In the genomic region with DNA sequence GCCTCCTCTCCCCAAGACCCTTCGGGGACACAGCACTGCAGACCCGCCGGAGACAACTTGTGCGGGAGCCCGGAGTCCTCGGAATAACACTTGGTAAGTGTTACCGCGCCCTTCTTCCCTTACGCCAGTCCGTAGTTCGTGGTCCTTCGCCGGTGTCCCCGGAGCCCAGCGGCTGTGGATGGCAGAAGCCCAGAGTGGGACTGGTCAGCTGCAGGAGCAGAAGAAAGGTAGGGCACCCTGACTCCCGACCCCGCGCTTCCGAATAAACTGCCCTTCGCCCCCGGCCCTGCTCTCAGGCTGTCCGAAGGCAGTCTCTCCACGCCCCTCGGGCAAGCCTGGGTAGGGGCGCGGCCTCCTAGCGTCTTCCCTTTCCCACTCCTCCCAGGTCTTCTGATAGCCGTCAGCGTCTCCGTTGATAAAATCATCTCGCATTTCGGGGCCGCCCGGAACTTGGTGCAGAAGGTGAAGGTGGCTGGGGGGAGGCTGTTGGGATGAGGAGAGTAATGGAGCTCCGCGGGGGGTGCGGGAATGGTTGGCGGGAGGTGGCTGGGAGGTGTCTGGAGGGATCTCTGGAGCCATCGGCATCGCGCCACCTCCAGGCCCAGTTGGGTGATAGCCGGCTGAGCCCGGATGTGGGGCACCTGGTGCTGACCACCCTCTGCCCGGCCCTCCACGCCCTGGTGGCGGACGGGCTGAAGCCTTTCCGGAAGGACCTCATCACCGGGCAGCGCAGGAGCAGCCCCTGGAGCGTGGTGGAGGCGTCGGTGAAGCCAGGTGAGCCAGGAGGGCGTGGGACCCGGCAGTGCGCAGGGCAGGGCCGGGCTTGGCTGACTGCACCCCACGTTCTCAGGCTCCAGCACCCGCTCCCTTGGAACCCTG, we compare ENCODE assay signal across 8 cellular contexts. TPM values are rescaled to one million over a fixed set of nuclear protein-coding genes. Genes with fewer than 3 reads are reported as not detected.
DNase-seq lines count a peak whose midpoint lies in the region; ATAC-seq and TF ChIP-seq lines count a peak whose summit lies in the region.

No MANE protein-coding gene starts in this region.

- H3K27me3 ChIP-seq in BE2C: no peaks in the 10 kb centered on the region

- no peaks in the 10 kb centered on the region for H3K9me3 Mint-ChIP-seq in activated T-helper 2 cell treated with anti-CD3 and anti-CD28 coated beads, Interferon-gamma antibody, Interleukin-2, Interleukin-4, amounts not matched to agents 10 μg/mL and 5 μg/mL and 100 μg/mL, durations not matched to agents 14 hours and 24 hours and 36 hours
- H3K9me3 Mint-ChIP-seq in osteocyte (ENCODE audit: unreplicated experiment): no peaks in the 10 kb centered on the region

- H3K27me3 Mint-ChIP-seq in activated T-helper 2 cell treated with anti-CD3 and anti-CD28 coated beads, Interferon-gamma antibody, Interleukin-2, Interleukin-4, amounts not matched to agents 10 μg/mL and 5 μg/mL and 100 μg/mL, durations not matched to agents 14 hours and 24 hours and 36 hours (ENCODE audit: low read depth): no peaks in the 10 kb centered on the region
- no peaks in the 10 kb centered on the region for H3K27me3 Mint-ChIP-seq in osteocyte (ENCODE audit: unreplicated experiment)

- peak overlapping the region; percentile 87 for H3K4me3 ChIP-seq in BE2C (ENCODE audit: low read depth, low read length)

- intact Hi-C loops in activated T-helper 2 cell treated with anti-CD3 and anti-CD28 coated beads, Interferon-gamma antibody, Interleukin-2, Interleukin-4, amounts not matched to agents 10 μg/mL and 5 μg/mL and 100 μg/mL, durations not matched to agents 14 hours and 24 hours and 36 hours (cut with micrococcal nuclease): loop anchor here (1.0 to 5.0 kb wide), 2 partner anchors 52 to 133 kb away; a partner anchor contains a TSS
- intact Hi-C loops in Right ventricle myocardium superior (cut with DNase I): loop anchor here (5.0 kb wide), 2 partner anchors 48 to 73 kb away; a partner anchor contains a TSS

- peaks cover 18% of the 10 kb centered on the region for H3K36me3 Mint-ChIP-seq in activated T-helper 2 cell treated with anti-CD3 and anti-CD28 coated beads, Interferon-gamma antibody, Interleukin-2, Interleukin-4, amounts not matched to agents 10 μg/mL and 5 μg/mL and 100 μg/mL, durations not matched to agents 14 hours and 24 hours and 36 hours (ENCODE audit: low read depth)
- peaks cover 5% of the 10 kb centered on the region for H3K36me3 Mint-ChIP-seq in osteocyte (ENCODE audit: unreplicated experiment)

- in situ Hi-C loops in GM13977 (cut with MboI; ENCODE audit: low pct_unique_long_range_greater_than_20kb, low sequenced_read_pairs, unreplicated experiment): no loop called here

- H3K4me3 Mint-ChIP-seq in activated T-helper 2 cell treated with anti-CD3 and anti-CD28 coated beads, Interferon-gamma antibody, Interleukin-2, Interleukin-4, amounts not matched to agents 10 μg/mL and 5 μg/mL and 100 μg/mL, durations not matched to agents 14 hours and 24 hours and 36 hours (ENCODE audit: low read depth): peak overlapping the region; percentile 81
- H3K4me3 Mint-ChIP-seq in osteocyte (ENCODE audit: unreplicated experiment): peak overlapping the region; percentile 86

- peaks cover 4% of the 10 kb centered on the region for H3K36me3 ChIP-seq in BE2C

- ATAC-seq in Right ventricle myocardium superior (ENCODE audit: poor library complexity): no peak
- ATAC-seq in HG02759 (IDR thresholded peaks at IDR 0.05; ENCODE audit: unreplicated experiment): no peak
- ATAC-seq in GM18498 (IDR thresholded peaks at IDR 0.05; ENCODE audit: unreplicated experiment): no peak

- peaks cover 25% of the 10 kb centered on the region for H3K4me1 Mint-ChIP-seq in activated T-helper 2 cell treated with anti-CD3 and anti-CD28 coated beads, Interferon-gamma antibody, Interleukin-2, Interleukin-4, amounts not matched to agents 10 μg/mL and 5 μg/mL and 100 μg/mL, durations not matched to agents 14 hours and 24 hours and 36 hours (ENCODE audit: low read depth)
- peaks cover 32% of the 10 kb centered on the region for H3K4me1 Mint-ChIP-seq in osteocyte (ENCODE audit: unreplicated experiment)

- H3K27ac Mint-ChIP-seq in activated T-helper 2 cell treated with anti-CD3 and anti-CD28 coated beads, Interferon-gamma antibody, Interleukin-2, Interleukin-4, amounts not matched to agents 10 μg/mL and 5 μg/mL and 100 μg/mL, durations not matched to agents 14 hours and 24 hours and 36 hours: no peak overlapping the region
- peak overlapping the region; percentile 50 for H3K27ac Mint-ChIP-seq in osteocyte (ENCODE audit: unreplicated experiment)

- H3K4me1 ChIP-seq in BE2C: peaks cover 7% of the 10 kb centered on the region

- DNase-seq in BE2C (peak; percentile 64), GM13977 (ENCODE audit: low spot score) (peak; percentile 64), NCI-H2171 treated with DMSO at 0.1 percent for 48 hours (lab: John Stamatoyannopoulos, UW) (peak; percentile 36), Right ventricle myocardium superior (peak; percentile 70), osteocyte (ENCODE audit: extremely low spot score, unreplicated experiment) (no peak)
- DNase-seq in activated T-helper 2 cell treated with anti-CD3 and anti-CD28 coated beads, Interferon-gamma antibody, Interleukin-2, Interleukin-4, amounts not matched to agents 10 μg/mL and 5 μg/mL and 100 μg/mL, durations not matched to agents 14 hours and 24 hours and 36 hours (ENCODE audit: low spot score): no peak

- H3K9me3 ChIP-seq in BE2C: no peaks in the 10 kb centered on the region

- TF ChIP-seq CTCF in BE2C (IDR thresholded peaks at IDR 0.05; ENCODE audit: low read depth, low read length): peak; percentile 49
- TF ChIP-seq CTCF in GM13977 (IDR thresholded peaks at IDR 0.05; ENCODE audit: extremely low read depth, insufficient read depth, missing control alignments): peak; percentile 52
- TF ChIP-seq CTCF in osteocyte (IDR thresholded peaks at IDR 0.05): peak; percentile 55

RNA-seq across cellular contexts. Expression of a gene that starts 4.3 kb away (rescaled TPM):
- 28.9 TPM for polyA plus RNA-seq in BE2C (2012; ENCODE audit: insufficient read depth, insufficient read length, low read depth)
- 31.4 and 34.5 TPM in 2 replicates for total RNA-seq in activated T-helper 2 cell treated with anti-CD3 and anti-CD28 coated beads, Interferon-gamma antibody, Interleukin-2, Interleukin-4, amounts not matched to agents 10 μg/mL and 5 μg/mL and 100 μg/mL, durations not matched to agents 14 hours and 24 hours and 36 hours
- 19.9 TPM for total RNA-seq in Right ventricle myocardium superior
- 34.4 and 35.4 TPM in 2 replicates for total RNA-seq in osteocyte

RNA-seq across cellular contexts. Expression of a gene that starts 16.3 kb away (rescaled TPM):
- polyA plus RNA-seq in BE2C (2012; ENCODE audit: insufficient read depth, insufficient read length, low read depth): 135 TPM
- 342 and 361 TPM in 2 replicates for total RNA-seq in activated T-helper 2 cell treated with anti-CD3 and anti-CD28 coated beads, Interferon-gamma antibody, Interleukin-2, Interleukin-4, amounts not matched to agents 10 μg/mL and 5 μg/mL and 100 μg/mL, durations not matched to agents 14 hours and 24 hours and 36 hours
- total RNA-seq in Right ventricle myocardium superior (71.2 TPM), osteocyte (119 and 127 TPM in 2 replicates)

RNA-seq across cellular contexts. Expression of a gene that starts 23.7 kb away (rescaled TPM):
- polyA plus RNA-seq in BE2C (2012; ENCODE audit: insufficient read depth, insufficient read length, low read depth): not detected
- total RNA-seq in activated T-helper 2 cell treated with anti-CD3 and anti-CD28 coated beads, Interferon-gamma antibody, Interleukin-2, Interleukin-4, amounts not matched to agents 10 μg/mL and 5 μg/mL and 100 μg/mL, durations not matched to agents 14 hours and 24 hours and 36 hours: not detected in 2 replicates
- total RNA-seq in Right ventricle myocardium superior (not detected), osteocyte (not detected in 2 replicates)

RNA-seq across cellular contexts. Expression of a gene that starts 47.7 kb away (rescaled TPM):
- 10.0 TPM for polyA plus RNA-seq in BE2C (2012; ENCODE audit: insufficient read depth, insufficient read length, low read depth)
- total RNA-seq in activated T-helper 2 cell treated with anti-CD3 and anti-CD28 coated beads, Interferon-gamma antibody, Interleukin-2, Interleukin-4, amounts not matched to agents 10 μg/mL and 5 μg/mL and 100 μg/mL, durations not matched to agents 14 hours and 24 hours and 36 hours: 4.8 and 5.4 TPM in 2 replicates
- 1.4 TPM for total RNA-seq in Right ventricle myocardium superior
- total RNA-seq in osteocyte: 3.7 and 4.1 TPM in 2 replicates

RNA-seq across cellular contexts. Expression of a gene that starts 51.7 kb away (rescaled TPM):
- 129 TPM for polyA plus RNA-seq in BE2C (2012; ENCODE audit: insufficient read depth, insufficient read length, low read depth)
- 95.7 and 96.8 TPM in 2 replicates for total RNA-seq in activated T-helper 2 cell treated with anti-CD3 and anti-CD28 coated beads, Interferon-gamma antibody, Interleukin-2, Interleukin-4, amounts not matched to agents 10 μg/mL and 5 μg/mL and 100 μg/mL, durations not matched to agents 14 hours and 24 hours and 36 hours
- 18.5 TPM for total RNA-seq in Right ventricle myocardium superior
- 53.7 and 63.5 TPM in 2 replicates for total RNA-seq in osteocyte

Comparison
In these comparisons a context has a peak if more than half of its experiments do, and no peak if none do; other contexts are left out.
1. DNase-seq: peak in BE2C (single experiment), GM13977 (single experiment), NCI-H2171 treated with DMSO at 0.1 percent for 48 hours (single experiment) and Right ventricle myocardium superior (single experiment); none in activated T-helper 2 cell treated with anti-CD3 and anti-CD28 coated beads, Interferon-gamma antibody, Interleukin-2, Interleukin-4, amounts not matched to agents 10 μg/mL and 5 μg/mL and 100 μg/mL, durations not matched to agents 14 hours and 24 hours and 36 hours (single experiment) and osteocyte (single experiment).
2. Peak in every context shown above with its lines, with median percentiles within 50 percentile points of each other: CTCF ChIP-seq.